In the genomic region with DNA sequence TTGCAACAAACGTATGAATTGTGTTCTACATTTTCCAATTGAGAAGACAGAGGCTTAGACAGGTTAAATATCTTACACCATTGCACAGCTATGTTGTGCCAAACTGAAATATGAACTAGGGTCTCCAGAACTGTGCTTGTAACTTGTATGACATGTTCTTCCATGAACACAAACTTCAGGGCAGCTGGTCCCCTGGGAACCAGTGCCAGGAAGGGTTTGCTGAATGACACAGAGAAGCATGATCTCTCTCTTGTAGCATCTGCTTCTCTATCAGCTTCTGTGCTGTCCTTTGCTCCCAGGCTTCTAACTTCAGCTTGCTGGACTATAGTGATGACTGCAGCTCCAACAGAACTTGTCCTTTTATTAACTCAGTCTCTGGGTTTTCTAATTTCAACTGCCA, we compare ENCODE assay signal across 22 cellular contexts.
"Had no signal": no experiment of that assay in that cellular context is flagged by ENCODE, and none has a peak within 500 bp of the region (broad histone marks: within the 10 kb centered on the region; RNA-seq: fewer than 3 reads in every experiment).

No MANE protein-coding gene starts in this region.

- H3K27me3 ChIP-seq: hepatocyte, right lobe of liver, tibial artery, upper lobe of right lung, vagina had no signal

- H3K36me3 ChIP-seq: left ventricle myocardium inferior, lower lobe of right lung, right lobe of liver, spleen, tibial artery, upper lobe of right lung, vagina had no signal

- H3K4me3 ChIP-seq: hepatocyte, left ventricle myocardium inferior, lower lobe of right lung, psoas muscle, right lobe of liver, spleen, tibial artery, upper lobe of right lung, vagina had no signal

- H3K4me1 ChIP-seq: foreskin keratinocyte, left ventricle myocardium inferior, lower lobe of right lung, psoas muscle, right lobe of liver, spleen, tibial artery, upper lobe of right lung, vagina had no signal

- H3K27ac ChIP-seq: foreskin keratinocyte, hepatocyte, left ventricle myocardium inferior, lower lobe of right lung, psoas muscle, right lobe of liver, spleen, tibial artery, upper lobe of right lung, vagina had no signal

- DNase-seq: effector CD4-positive, alpha-beta T cell; endodermal cell; erythroblast; foreskin keratinocyte; head of caudate nucleus; kidney; left cardiac atrium; left ventricle myocardium inferior; lower lobe of right lung; naive thymus-derived CD4-positive, alpha-beta T cell; nephron progenitor cell; psoas muscle; retina; right lobe of liver; spleen; stimulated activated CD4-positive, alpha-beta T cell treated with anti-CD3 and anti-CD28 coated beads, Interleukin-15, amount 100 ng/mL, for 24 hours; stimulated activated CD4-positive, alpha-beta T cell treated with anti-CD3 and anti-CD28 coated beads, Interleukin-1b, Interleukin-23, amount 100 ng/mL, for 48 hours; stimulated activated CD4-positive, alpha-beta T cell treated with anti-CD3 and anti-CD28 coated beads, Interleukin-4, amount 100 ng/mL, for 24 hours; tibial artery; upper lobe of right lung had no signal

- H3K9me3 ChIP-seq: lower lobe of right lung, psoas muscle, right lobe of liver, tibial artery, upper lobe of right lung, vagina had no signal
